Comparison of ENCODE assay signal across 1 cellular context in the genomic region with DNA sequence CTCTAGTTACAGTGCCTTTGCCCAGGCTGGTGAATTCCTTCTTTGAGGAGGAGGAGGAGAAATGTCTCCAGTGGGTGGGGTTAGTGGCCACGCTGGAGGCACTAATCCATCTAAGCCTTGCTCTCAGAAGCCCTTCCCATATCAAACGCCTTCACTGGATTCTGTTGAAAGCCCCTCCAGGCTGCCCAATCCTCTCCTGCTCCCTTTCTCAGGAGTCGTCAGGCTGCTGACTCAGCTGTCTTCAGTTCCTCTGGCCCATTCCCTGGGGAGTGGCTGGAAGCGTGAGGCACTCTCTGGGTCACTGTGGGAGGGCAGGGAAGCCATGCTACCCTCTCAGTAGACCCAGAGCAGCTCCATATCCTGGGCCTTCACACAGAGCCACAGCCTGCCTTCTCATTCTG.
TF ChIP-seq lines count a peak whose summit lies in the region.

No MANE protein-coding gene starts in this region.

TF ChIP-seq in HepG2, 621 proteins besides CTCF, POLR2A, EP300 and RAD21:
- TF ChIP-seq ZBTB20 (CRISPR knock-in tag; IDR thresholded peaks at IDR 0.05; ENCODE audit: borderline replicate concordance, low read depth), result no peak
- peak; percentile 88 to 92 for TF ChIP-seq MAFK (conservative IDR thresholded peaks at IDR 0.05 in 1 of 2, IDR thresholded peaks at IDR 0.05 in 1 of 2; ENCODE audit: low read length in 2 of 2)
- TF ChIP-seq MAFF (IDR thresholded peaks at IDR 0.05; ENCODE audit: low read depth, low read length), result peak; percentile 86
